26 cellular contexts compared by ENCODE assay signal in genomic region chr6:57019434-57019833, GRCh38. TPM values are rescaled to one million over a fixed set of nuclear protein-coding genes. Genes with fewer than 3 reads are reported as not detected.
DNase-seq lines count a peak whose midpoint lies in the region; ATAC-seq, FAIRE-seq and TF ChIP-seq lines count a peak whose summit lies in the region.
"Had no signal": no experiment of that assay in that cellular context is flagged by ENCODE, and none has a peak within 500 bp of the region (broad histone marks: within the 10 kb centered on the region; RNA-seq: fewer than 3 reads in every experiment).

No MANE protein-coding gene starts in this region.

- peaks cover 5% of the 10 kb centered on the region for H3K4me1 Mint-ChIP-seq in T-helper 17 cell
- H3K4me1 Mint-ChIP-seq: CD14-positive monocyte; CD4-positive, alpha-beta memory T cell; CD4-positive, CD25-positive, alpha-beta regulatory T cell; CD8-positive, alpha-beta memory T cell had no signal

- CTCF ChIA-PET in K562 (lab: Yijun Ruan, JAX; ENCODE audit: low intra/inter-chr PET ratio), result interaction anchor here (0.7 kb wide), 1 partner anchor 153 kb away, joined by 6 read pairs; no protein-coding TSS in a partner anchor

- POLR2A ChIA-PET in K562 (lab: Yijun Ruan, JAX), result no interaction called here

- H3K27ac ChIP-seq in K562 (ENCODE audit: extremely low read depth, low read depth, low read length), result peak overlapping the region; percentile 13; the same call in 2 of the 3 replicates
- H3K27ac ChIP-seq: BLaER1 had no signal

- TF ChIP-seq EP300 in K562 (IDR thresholded peaks at IDR 0.05; ENCODE audit: low read length), result peak; percentile 70; the same call in 1 of the 2 replicates

- in situ Hi-C loops in K562 (cut with MboI), result no loop called here

- H3K4me3 Mint-ChIP-seq in T-helper 17 cell, result peak overlapping the region; percentile 52
- H3K4me3 Mint-ChIP-seq: CD14-positive monocyte; CD4-positive, alpha-beta memory T cell; CD4-positive, CD25-positive, alpha-beta regulatory T cell; CD8-positive, alpha-beta memory T cell had no signal

- ATAC-seq in T-helper 17 cell (no peak), K562 (peak; percentile 79), HG03521 (IDR thresholded peaks at IDR 0.05; ENCODE audit: unreplicated experiment) (no peak)
- ATAC-seq: GM12878 had no signal

- peak overlapping the region in 1 of 2 experiments; percentile 26; a peak in 1 of 4 replicates for H3K9ac ChIP-seq in K562 (ENCODE audit: insufficient read depth in 1 of 2, low read depth in 2 of 2, low read length in 2 of 2)
- H3K9ac ChIP-seq: BLaER1 had no signal

- H3K4me2 ChIP-seq in K562 (ENCODE audit: insufficient read depth, low read length), result peak overlapping the region; percentile 33; the same call in 1 of the 2 replicates
- H3K4me2 ChIP-seq: BLaER1 had no signal

- no peak for TF ChIP-seq CTCF in K562 (IDR thresholded peaks at IDR 0.05 in 2 of 3, conservative IDR thresholded peaks at IDR 0.05 in 1 of 3; ENCODE audit: insufficient read depth in 2 of 3, low read depth in 1 of 3, low read length in 3 of 3)

- H3K27ac Mint-ChIP-seq in T-helper 17 cell, result no peak overlapping the region
- H3K27ac Mint-ChIP-seq: CD4-positive, alpha-beta memory T cell; CD4-positive, CD25-positive, alpha-beta regulatory T cell; CD8-positive, alpha-beta memory T cell had no signal

- TF ChIP-seq POLR2A in K562 (conservative IDR thresholded peaks at IDR 0.05) (peak; percentile 68), erythroblast (IDR thresholded peaks at IDR 0.05; ENCODE audit: low read length) (no peak)

- 23% methylated on average over 4 of the region's 4 CpGs for WGBS in K562 (ENCODE audit: insufficient coverage, low coverage, missing lambda C conversion rate)

- peaks cover 8 to 16% of the 10 kb centered on the region in 2 experiments; a peak in 4 of 5 replicates for H3K4me1 ChIP-seq in K562 (replicated peaks in 1 of 2; ENCODE audit: control insufficient read depth in 2 of 2, insufficient read depth in 2 of 2, low read length in 2 of 2)
- H3K4me1 ChIP-seq: BE2C, BLaER1 had no signal

- H4K20me1 ChIP-seq in K562 (replicated peaks; ENCODE audit: control insufficient read depth, insufficient read depth, low read length), result no peaks in the 10 kb centered on the region
- H4K20me1 ChIP-seq: BLaER1 had no signal

- H3K9me1 ChIP-seq in K562 (ENCODE audit: control insufficient read depth, insufficient read depth, low read length), result no peaks in the 10 kb centered on the region

- H3K9me3 ChIP-seq in T-helper 17 cell (ENCODE audit: control insufficient read depth, low read length, poor library complexity, severe bottlenecking) (no peaks in the 10 kb centered on the region), K562 (replicated peaks; ENCODE audit: control insufficient read depth, insufficient read depth, low read depth, low read length) (peaks cover 4% of the 10 kb centered on the region; the same call in 1 of the 2 replicates)
- H3K9me3 ChIP-seq: BE2C had no signal

- BruUV-seq in K562 (replicated peaks; lab: Mats Ljungman, UMichigan), result no TSS peak

- no peak for DNase-seq in T-helper 17 cell
- DNase-seq in K562 (ENCODE audit: extremely low read depth in 1 of 4, low spot score in 3 of 4), result peak in 3 of 4 experiments; percentile 30 to 68 (median 57)
- DNase-seq in erythroblast (lab: John Stamatoyannopoulos, UW), result peak; percentile 12 to 47
- no peak for DNase-seq in activated T-cell treated with anti-CD3 and anti-CD28 coated beads, Interleukin-2, amount 50 U/mL, for 1 hour
- no peak for DNase-seq in SW480 (ENCODE audit: low spot score)
- DNase-seq: 8988T; ACHN; BE2C; C1 segment of cervical spinal cord; CD4-positive, alpha-beta memory T cell; CD4-positive, CD25-positive, alpha-beta regulatory T cell; CD8-positive, alpha-beta memory T cell; COR-L47; DMS 273 treated with DMSO at 0.1 percent for 48 hours; DMS153; DMS53; DMS79; DND-41; EL; GDM1 had no signal

- FAIRE-seq in K562 (lab: Jason Lieb, UNC), result peak; percentile 83
- FAIRE-seq: A204.1, GM12878, GM12892 had no signal

- intact Hi-C loops in K562 (cut with micrococcal nuclease), result no loop called here

- no peaks in the 10 kb centered on the region for H3K79me2 ChIP-seq in K562 (ENCODE audit: control insufficient read depth, insufficient read depth, low read length)

- H3K36me3 Mint-ChIP-seq in T-helper 17 cell (ENCODE audit: low read depth), result no peaks in the 10 kb centered on the region
- H3K36me3 Mint-ChIP-seq: CD14-positive monocyte; CD4-positive, CD25-positive, alpha-beta regulatory T cell had no signal

- no peak overlapping the region for H3K4me3 ChIP-seq in K562
- H3K4me3 ChIP-seq: BLaER1, GM12878 had no signal

- no peaks in the 10 kb centered on the region for H3K36me3 ChIP-seq in K562 (ENCODE audit: control insufficient read depth, insufficient read depth, low read length)
- H3K36me3 ChIP-seq: BE2C, BLaER1 had no signal

- H3K27me3 ChIP-seq in K562 (ENCODE audit: control insufficient read depth in 2 of 2, insufficient read depth in 2 of 2, low read length in 2 of 2), result no peaks in the 10 kb centered on the region
- H3K27me3 ChIP-seq: BLaER1 had no signal

- H2AFZ ChIP-seq in K562 (ENCODE audit: low read depth, low read length), result peak overlapping the region; percentile 76

- no peak for TF ChIP-seq RAD21 in K562 (CRISPR knock-in tag; conservative IDR thresholded peaks at IDR 0.05 in 1 of 2, IDR thresholded peaks at IDR 0.05 in 1 of 2)

- H3K27me3 Mint-ChIP-seq in T-helper 17 cell, result peaks cover 12% of the 10 kb centered on the region

TF ChIP-seq in K562, 482 proteins besides CTCF, POLR2A, EP300 and RAD21 (continues in another document):
- TF ChIP-seq POLR2B (IDR thresholded peaks at IDR 0.05; ENCODE audit: low read depth, partially characterized antibody), result no peak
- TF ChIP-seq SMARCA4 (IDR thresholded peaks at IDR 0.05), result peak; percentile 82
- no peak for TF ChIP-seq NR2C2 (CRISPR knock-in tag; IDR thresholded peaks at IDR 0.05)
- TF ChIP-seq NR2C2 (tag; IDR thresholded peaks at IDR 0.05), result no peak
- 0 out of 4 replicates have a peak, but pooled peaks of 1 of the 2 experiments have one; percentile 42 for TF ChIP-seq ZMIZ1 (IDR thresholded peaks at IDR 0.05; ENCODE audit: low read depth in 2 of 2, low read length in 2 of 2)
- 0 out of 2 replicates have a peak, but pooled peaks have one; percentile 24 for TF ChIP-seq SMAD4 (CRISPR knock-in tag; conservative IDR thresholded peaks at IDR 0.05)
- no peak for TF ChIP-seq ETV1 (tag; conservative IDR thresholded peaks at IDR 0.05; ENCODE audit: low read depth)
- no peak for TF ChIP-seq SPI1 (IDR thresholded peaks at IDR 0.05; ENCODE audit: borderline replicate concordance, low read depth, low read length)
- TF ChIP-seq HDAC3 (IDR thresholded peaks at IDR 0.05; ENCODE audit: borderline replicate concordance, partially characterized antibody), result peak; percentile 23
- no peak for TF ChIP-seq MAFK (IDR thresholded peaks at IDR 0.05; ENCODE audit: low read length)
- no peak for TF ChIP-seq RFX5 (IDR thresholded peaks at IDR 0.05; ENCODE audit: low read depth, low read length)
- no peak for TF ChIP-seq CHD1 (IDR thresholded peaks at IDR 0.05; ENCODE audit: low read length)
- TF ChIP-seq ZNF57 (CRISPR knock-in tag; IDR thresholded peaks at IDR 0.05), result no peak

RNA-seq across cellular contexts. Expression of gene KIAA1586, which starts 27.1 kb away (rescaled TPM):
- 10 to 100 TPM; 11.9 to 17.3 TPM for total RNA-seq in T-helper 17 cell
- 9.7 and 51.7 TPM in 2 replicates for total RNA-seq in K562 (2011; cell fraction: chromatin; rRNA removed; ENCODE audit: low replicate concordance)
- total RNA-seq in K562 (2011; cell fraction: nucleolus; rRNA removed), result 6.2 and 8.0 TPM in 2 replicates
- total RNA-seq in K562 (2011; cell fraction: nucleoplasm; rRNA removed), result 13.3 and 20.0 TPM in 2 replicates
- 21.2 and 26.1 TPM in 2 replicates for total RNA-seq in K562 (2014; rRNA removed)
- 43.6 and 53.4 TPM in 2 replicates for total RNA-seq in K562 (2014; rRNA removed; fragmentation: Illumina TruSeq; extraction: Trizol)
- total RNA-seq in K562 (2015; rRNA removed; fragmentation: Illumina TruSeq; extraction: Trizol), result 32.8 and 37.6 TPM in 2 replicates
- total RNA-seq in K562 (2021), result 29.1 and 29.5 TPM in 2 replicates
- polyA plus RNA-seq in K562 (2011; rRNA removed), result 17.3 and 24.7 TPM in 2 replicates
- 2.2 and 4.3 TPM in 2 replicates for polyA plus RNA-seq in K562 (2011; cell fraction: cytosol; rRNA removed)
- polyA plus RNA-seq in K562 (2011; cell fraction: nucleus; rRNA removed), result 6.7 and 7.0 TPM in 2 replicates
- polyA plus RNA-seq in K562 (2012), result 13.7 and 16.9 TPM in 2 replicates
- polyA plus RNA-seq in K562 (2014; fragmentation: Illumina TruSeq; extraction: Trizol), result 25.5 and 31.1 TPM in 2 replicates
- polyA plus RNA-seq in K562 (2014; fragmentation: Nextera tagmentation; extraction: Ambion mirVana), result 10 to 100 TPM; 27.2 to 34.0 TPM
- polyA plus RNA-seq in K562 (2014; rRNA removed), result 23.4 and 24.1 TPM in 2 replicates
- 27.6 and 32.5 TPM in 2 replicates for polyA minus RNA-seq in K562 (2011; rRNA and poly(A)+ RNA removed)
- polyA minus RNA-seq in K562 (2011; cell fraction: cytosol; rRNA and poly(A)+ RNA removed), result 22.6 and 24.5 TPM in 2 replicates
- 10.5 and 18.7 TPM in 2 replicates for polyA minus RNA-seq in K562 (2011; cell fraction: nucleus; rRNA and poly(A)+ RNA removed)

Comparison
In these comparisons a context has a peak if more than half of its experiments do, and no peak if none do; other contexts are left out.
1. DNase-seq: peak in K562 (3 of 4) and erythroblast (2 of 2); none in T-helper 17 cell (0 of 3), activated T-cell treated with anti-CD3 and anti-CD28 coated beads, Interleukin-2, amount 50 U/mL, for 1 hour (single experiment) and SW480 (single experiment).